In genomic region chr19:52961981-52962380, GRCh38 we compare ENCODE assay signal across 8 cellular contexts. TPM values are rescaled to one million over a fixed set of nuclear protein-coding genes. Genes with fewer than 3 reads are reported as not detected.
DNase-seq lines count a peak whose midpoint lies in the region; ATAC-seq and TF ChIP-seq lines count a peak whose summit lies in the region.

No MANE protein-coding gene starts in this region.

- no peak for TF ChIP-seq POLR2A in testis (IDR thresholded peaks at IDR 0.05)

- peak overlapping the region; percentile 38 to 59 for H3K27ac ChIP-seq in testis

- peaks cover 31% of the 10 kb centered on the region for H3K36me3 Mint-ChIP-seq in activated naive CD8-positive, alpha-beta T cell

- peak overlapping the region; percentile 93 for H3K4me3 Mint-ChIP-seq in activated naive CD8-positive, alpha-beta T cell

- H3K27me3 Mint-ChIP-seq in activated naive CD8-positive, alpha-beta T cell = no peaks in the 10 kb centered on the region

- peaks cover 3% of the 10 kb centered on the region for H3K9me3 Mint-ChIP-seq in activated naive CD8-positive, alpha-beta T cell (ENCODE audit: low read depth)

- peak; percentile 35 for DNase-seq in NOMO-1 treated with DMSO at 0.1 percent for 48 hours (lab: John Stamatoyannopoulos, UW; ENCODE audit: unreplicated experiment)
- no peak for DNase-seq in NOMO-1 (lab: John Stamatoyannopoulos, UW; ENCODE audit: unreplicated experiment in 2 of 2)
- DNase-seq in kidney epithelial cell (ENCODE audit: low read depth) = no peak
- no peak for DNase-seq in testis
- DNase-seq in activated CD4-positive, alpha-beta T cell treated with anti-CD3 and anti-CD28 coated beads, Interleukin-2, amount 50 U/mL, for 1 hour = no peak
- DNase-seq in stimulated activated CD4-positive, alpha-beta T cell treated with anti-CD3 and anti-CD28 coated beads, Interleukin-1b, Interleukin-23, amount 100 ng/mL, for 48 hours = no peak

- peaks cover 3% of the 10 kb centered on the region for H3K36me3 ChIP-seq in kidney epithelial cell (ENCODE audit: control insufficient read depth, insufficient read depth, low read length)
- H3K36me3 ChIP-seq in testis (ENCODE audit: low read depth, missing control alignments) = no peaks in the 10 kb centered on the region

- H3K4me1 Mint-ChIP-seq in activated naive CD8-positive, alpha-beta T cell (ENCODE audit: low read depth) = peaks cover 25% of the 10 kb centered on the region

- no peak for ATAC-seq in GM19467 (IDR thresholded peaks at IDR 0.05; ENCODE audit: unreplicated experiment)

- H3K27me3 ChIP-seq in kidney epithelial cell (ENCODE audit: control insufficient read depth, insufficient read depth, low read length) = no peaks in the 10 kb centered on the region
- no peaks in the 10 kb centered on the region for H3K27me3 ChIP-seq in testis

- WGBS in testis, 2 donors = 22 to 30% methylated on average over 5 of the region's 5 CpGs

- peaks cover 10% of the 10 kb centered on the region for H3K4me1 ChIP-seq in testis

- H3K9me3 ChIP-seq in testis = no peaks in the 10 kb centered on the region

- peak overlapping the region; percentile 87 for H3K27ac Mint-ChIP-seq in activated naive CD8-positive, alpha-beta T cell

- intact Hi-C loops in testis (cut with DNase I; ENCODE audit: low total_unique reads) = no loop called here

- no peak for TF ChIP-seq CTCF in kidney epithelial cell (IDR thresholded peaks at IDR 0.05; ENCODE audit: insufficient read depth, low read length, poor library complexity, severe bottlenecking)
- no peak for TF ChIP-seq CTCF in testis (IDR thresholded peaks at IDR 0.05)

- H3K4me3 ChIP-seq in kidney epithelial cell (ENCODE audit: low read depth, low read length) (peak overlapping the region; percentile 65), testis (peak overlapping the region; percentile 56 to 72)

RNA-seq across cellular contexts. Expression of gene ZNF816, which starts 0.7 kb away (rescaled TPM):
- total RNA-seq in kidney epithelial cell = 12.8 and 13.1 TPM in 2 replicates
- 10 to 100 TPM in 1 of 2 donors, 1 to 10 TPM in 1; 6.9 to 14.9 TPM for total RNA-seq in testis
- 3.1 TPM for polyA plus RNA-seq in testis (ENCODE audit: insufficient read depth, low read depth, low replicate concordance)

RNA-seq across cellular contexts. Expression of gene ZNF888, which starts 38.8 kb away (rescaled TPM):
- total RNA-seq in kidney epithelial cell = 4.3 and 5.4 TPM in 2 replicates
- 1 to 10 TPM; 2.3 to 3.2 TPM for total RNA-seq in testis
- 2.2 TPM for polyA plus RNA-seq in testis (ENCODE audit: insufficient read depth, low read depth, low replicate concordance)

RNA-seq across cellular contexts. Expression of gene ERVV-1, which starts 51.7 kb away (rescaled TPM):
- total RNA-seq in kidney epithelial cell (not detected in 2 replicates), testis (under 1 TPM in 1 of 2 donors, not detected in 1; 0.12 TPM)
- not detected for polyA plus RNA-seq in testis (ENCODE audit: insufficient read depth, low read depth, low replicate concordance)
